ENCODE assay signal across 21 cellular contexts in genomic region chr2:162012565-162012869, GRCh38.
DNase-seq lines count a peak whose midpoint lies in the region; ATAC-seq, FAIRE-seq and TF ChIP-seq lines count a peak whose summit lies in the region.
"Had no signal": no experiment of that assay in that cellular context is flagged by ENCODE, and none has a peak within 500 bp of the region (broad histone marks: within the 10 kb centered on the region; RNA-seq: fewer than 3 reads in every experiment).

No MANE protein-coding gene starts in this region.

- H3K4me1 ChIP-seq in keratinocyte (ENCODE audit: control insufficient read depth, extremely low read depth, insufficient read depth, low read length) (no peaks in the 10 kb centered on the region), BE2C (no peaks in the 10 kb centered on the region)

- H3K4me3 Mint-ChIP-seq in natural killer cell treated with Interleukin-12 subunit alpha and Interleukin-12 subunit beta and Interleukin-15 and Interleukin-18, amount 100 ng/mL, for 72 hours = peak overlapping the region; percentile 64
- no peak overlapping the region for H3K4me3 Mint-ChIP-seq in natural killer cell
- H3K4me3 Mint-ChIP-seq in activated CD8-positive, alpha-beta T cell treated with anti-CD3 and anti-CD28 coated beads, Interleukin-2, amount 10 ng/mL, durations not matched to agents 7 days and 5 days = peak overlapping the region; percentile 19
- H3K4me3 Mint-ChIP-seq: H9 had no signal

- no peak overlapping the region for H3K4me2 ChIP-seq in keratinocyte (ENCODE audit: control insufficient read depth, extremely low read depth, insufficient read depth, low read depth, low read length)

- CTCF ChIA-PET in activated CD8-positive, alpha-beta T cell treated with anti-CD3 and anti-CD28 coated beads, Interleukin-2, amount 10 ng/mL, durations not matched to agents 7 days and 5 days (lab: Charles Lee) = interaction anchor here (0.6 to 3.5 kb wide), 10 partner anchors 8 to 109 kb away, joined by 3 to 20 read pairs (median 3); no protein-coding TSS in a partner anchor

- no peaks in the 10 kb centered on the region for H3K79me2 ChIP-seq in keratinocyte (ENCODE audit: control insufficient read depth, insufficient read depth, low read length)

- H3K36me3 ChIP-seq in keratinocyte (ENCODE audit: control insufficient read depth in 2 of 2, extremely low read depth in 1 of 2, insufficient read depth in 2 of 2, low read length in 2 of 2) (no peaks in the 10 kb centered on the region), BE2C (no peaks in the 10 kb centered on the region)
- H3K36me3 ChIP-seq: lower lobe of right lung, WERI-Rb-1 had no signal

- H3K36me3 Mint-ChIP-seq in natural killer cell treated with Interleukin-12 subunit alpha and Interleukin-12 subunit beta and Interleukin-15 and Interleukin-18, amount 100 ng/mL, for 72 hours = peaks cover 56% of the 10 kb centered on the region
- no peaks in the 10 kb centered on the region for H3K36me3 Mint-ChIP-seq in natural killer cell
- H3K36me3 Mint-ChIP-seq in activated CD8-positive, alpha-beta T cell treated with anti-CD3 and anti-CD28 coated beads, Interleukin-2, amount 10 ng/mL, durations not matched to agents 7 days and 5 days (ENCODE audit: low read depth) = peaks cover 93% of the 10 kb centered on the region
- H3K36me3 Mint-ChIP-seq: immature natural killer cell had no signal

- H3K27me3 Mint-ChIP-seq in natural killer cell treated with Interleukin-12 subunit alpha and Interleukin-12 subunit beta and Interleukin-15 and Interleukin-18, amount 100 ng/mL, for 72 hours = peaks cover 0 to 3% of the 10 kb centered on the region in 2 donors
- H3K27me3 Mint-ChIP-seq in natural killer cell (ENCODE audit: low read depth in 2 of 2) = peaks cover 0 to 2% of the 10 kb centered on the region in 2 donors
- no peaks in the 10 kb centered on the region for H3K27me3 Mint-ChIP-seq in activated CD8-positive, alpha-beta T cell treated with anti-CD3 and anti-CD28 coated beads, Interleukin-2, amount 10 ng/mL, durations not matched to agents 7 days and 5 days (ENCODE audit: low read depth)

- POLR2A ChIA-PET in activated CD8-positive, alpha-beta T cell treated with anti-CD3 and anti-CD28 coated beads, Interleukin-2, amount 10 ng/mL, durations not matched to agents 7 days and 5 days (lab: Charles Lee) = interaction anchor here (0.9 to 4.9 kb wide), 6 partner anchors 18 to 61 kb away, joined by 4 to 49 read pairs (median 12); partner anchors contain the start of gene DPP4

- DNase-seq in natural killer cell treated with Interleukin-12 subunit alpha and Interleukin-12 subunit beta and Interleukin-15 and Interleukin-18, amount 100 ng/mL, for 72 hours (ENCODE audit: low spot score) = no peak
- DNase-seq in natural killer cell = no peak
- no peak for DNase-seq in activated CD8-positive, alpha-beta T cell treated with anti-CD3 and anti-CD28 coated beads, Interleukin-2, amount 10 ng/mL, durations not matched to agents 7 days and 5 days
- no peak for DNase-seq in keratinocyte (ENCODE audit: low read depth, low spot score)
- DNase-seq in stimulated activated naive CD4-positive, alpha-beta T cell treated with Interleukin-2 at 50 U/mL for 16 hours (lab: John Stamatoyannopoulos, UW) = no peak
- DNase-seq in BE2C = no peak
- no peak for DNase-seq in NOMO-1 treated with dmso at 0.1 percent for 144 hours (lab: John Stamatoyannopoulos, UW; ENCODE audit: unreplicated experiment)
- DNase-seq: activated CD8-positive, alpha-beta memory T cell treated with anti-CD3 and anti-CD28 coated beads, Interleukin-2, amount 50 U/mL, for 48 hours; amniotic stem cell; caudate nucleus; H9; heart left ventricle; immature natural killer cell; IMR-90; lower lobe of right lung; NCI-H2081; posterior cingulate gyrus; stimulated activated CD4-positive, alpha-beta T cell treated with anti-CD3 and anti-CD28 coated beads, Interleukin-2, amount 100 ng/mL, for 48 hours; WERI-Rb-1 had no signal

- H3K27ac ChIP-seq in keratinocyte (ENCODE audit: control insufficient read depth, insufficient read depth, low read length) = no peak overlapping the region
- H3K27ac ChIP-seq: WERI-Rb-1 had no signal

- H3K9me3 ChIP-seq in keratinocyte (ENCODE audit: control insufficient read depth, low read depth, low read length) (no peaks in the 10 kb centered on the region), BE2C (no peaks in the 10 kb centered on the region)
- H3K9me3 ChIP-seq: heart left ventricle, lower lobe of right lung had no signal

- H3K9ac ChIP-seq in keratinocyte (ENCODE audit: control insufficient read depth, extremely low read depth, insufficient read depth, low read length) = no peak overlapping the region

- ATAC-seq in natural killer cell treated with Interleukin-12 subunit alpha and Interleukin-12 subunit beta and Interleukin-15 and Interleukin-18, amount 100 ng/mL, for 72 hours = no peak
- ATAC-seq in natural killer cell (no peak), GM21786 (IDR thresholded peaks at IDR 0.05; ENCODE audit: unreplicated experiment) (no peak)
- peak; percentile 27 for ATAC-seq in activated CD8-positive, alpha-beta T cell treated with anti-CD3 and anti-CD28 coated beads, Interleukin-2, amount 10 ng/mL, durations not matched to agents 7 days and 5 days
- ATAC-seq: heart left ventricle, lower lobe of right lung had no signal

- TF ChIP-seq CTCF in natural killer cell (IDR thresholded peaks at IDR 0.05) (no peak), keratinocyte (optimal IDR thresholded peaks at IDR 0.05 in 1 of 3, IDR thresholded peaks at IDR 0.05 in 1 of 3, conservative IDR thresholded peaks at IDR 0.05 in 1 of 3; ENCODE audit: extremely low read depth in 1 of 3, insufficient read depth in 2 of 3, low read length in 3 of 3) (no peak), BE2C (IDR thresholded peaks at IDR 0.05; ENCODE audit: low read depth, low read length) (no peak)

- H2AFZ ChIP-seq in keratinocyte (ENCODE audit: control insufficient read depth, low read length) = peak overlapping the region; percentile 21

- H3K4me3 ChIP-seq in keratinocyte (ENCODE audit: control insufficient read depth in 2 of 3, extremely low read depth in 1 of 3, insufficient read depth in 2 of 3, low read depth in 1 of 3, low read length in 3 of 3) (no peak overlapping the region), BE2C (ENCODE audit: low read depth, low read length) (no peak overlapping the region)
- H3K4me3 ChIP-seq: heart left ventricle, lower lobe of right lung had no signal

- H3K4me1 Mint-ChIP-seq in natural killer cell treated with Interleukin-12 subunit alpha and Interleukin-12 subunit beta and Interleukin-15 and Interleukin-18, amount 100 ng/mL, for 72 hours (ENCODE audit: low read depth in 2 of 2) = peaks cover 29 to 39% of the 10 kb centered on the region in 2 donors
- H3K4me1 Mint-ChIP-seq in natural killer cell = peaks cover 22 to 27% of the 10 kb centered on the region in 2 donors
- peaks cover 84% of the 10 kb centered on the region for H3K4me1 Mint-ChIP-seq in activated CD8-positive, alpha-beta T cell treated with anti-CD3 and anti-CD28 coated beads, Interleukin-2, amount 10 ng/mL, durations not matched to agents 7 days and 5 days (ENCODE audit: low read depth)

- intact Hi-C loops in natural killer cell (cut with micrococcal nuclease) = no loop called here

- no peak for FAIRE-seq in keratinocyte (lab: Jason Lieb, UNC)
- FAIRE-seq: D721Med had no signal

- H3K27me3 ChIP-seq in keratinocyte (ENCODE audit: control insufficient read depth, extremely low read depth, insufficient read depth, low read length) = no peaks in the 10 kb centered on the region
- H3K27me3 ChIP-seq in BE2C = no peaks in the 10 kb centered on the region
- H3K27me3 ChIP-seq: heart left ventricle had no signal

- no peaks in the 10 kb centered on the region for H3K9me1 ChIP-seq in keratinocyte (ENCODE audit: control insufficient read depth, extremely low read depth, insufficient read depth, low read length)

- peak overlapping the region; percentile 73 to 87 for H3K27ac Mint-ChIP-seq in natural killer cell treated with Interleukin-12 subunit alpha and Interleukin-12 subunit beta and Interleukin-15 and Interleukin-18, amount 100 ng/mL, for 72 hours
- peak overlapping the region in 1 of 2 donors; percentile 24 for H3K27ac Mint-ChIP-seq in natural killer cell
- peak overlapping the region; percentile 91 for H3K27ac Mint-ChIP-seq in activated CD8-positive, alpha-beta T cell treated with anti-CD3 and anti-CD28 coated beads, Interleukin-2, amount 10 ng/mL, durations not matched to agents 7 days and 5 days
- H3K27ac Mint-ChIP-seq: H9 had no signal

- dilution Hi-C loops in keratinocyte (cut with MboI; ENCODE audit: extremely low pct_ligation_motif_present, low sequenced_read_pairs) = no loop called here

- H4K20me1 ChIP-seq in keratinocyte (ENCODE audit: control insufficient read depth, extremely low read depth, insufficient read depth, low read length) = no peaks in the 10 kb centered on the region

- H3K9me3 Mint-ChIP-seq in natural killer cell treated with Interleukin-12 subunit alpha and Interleukin-12 subunit beta and Interleukin-15 and Interleukin-18, amount 100 ng/mL, for 72 hours = no peaks in the 10 kb centered on the region
- H3K9me3 Mint-ChIP-seq in natural killer cell = no peaks in the 10 kb centered on the region
- no peaks in the 10 kb centered on the region for H3K9me3 Mint-ChIP-seq in activated CD8-positive, alpha-beta T cell treated with anti-CD3 and anti-CD28 coated beads, Interleukin-2, amount 10 ng/mL, durations not matched to agents 7 days and 5 days (ENCODE audit: insufficient read depth)
- H3K9me3 Mint-ChIP-seq: H9 had no signal
